10 cellular contexts compared by ENCODE assay signal in the genomic region with DNA sequence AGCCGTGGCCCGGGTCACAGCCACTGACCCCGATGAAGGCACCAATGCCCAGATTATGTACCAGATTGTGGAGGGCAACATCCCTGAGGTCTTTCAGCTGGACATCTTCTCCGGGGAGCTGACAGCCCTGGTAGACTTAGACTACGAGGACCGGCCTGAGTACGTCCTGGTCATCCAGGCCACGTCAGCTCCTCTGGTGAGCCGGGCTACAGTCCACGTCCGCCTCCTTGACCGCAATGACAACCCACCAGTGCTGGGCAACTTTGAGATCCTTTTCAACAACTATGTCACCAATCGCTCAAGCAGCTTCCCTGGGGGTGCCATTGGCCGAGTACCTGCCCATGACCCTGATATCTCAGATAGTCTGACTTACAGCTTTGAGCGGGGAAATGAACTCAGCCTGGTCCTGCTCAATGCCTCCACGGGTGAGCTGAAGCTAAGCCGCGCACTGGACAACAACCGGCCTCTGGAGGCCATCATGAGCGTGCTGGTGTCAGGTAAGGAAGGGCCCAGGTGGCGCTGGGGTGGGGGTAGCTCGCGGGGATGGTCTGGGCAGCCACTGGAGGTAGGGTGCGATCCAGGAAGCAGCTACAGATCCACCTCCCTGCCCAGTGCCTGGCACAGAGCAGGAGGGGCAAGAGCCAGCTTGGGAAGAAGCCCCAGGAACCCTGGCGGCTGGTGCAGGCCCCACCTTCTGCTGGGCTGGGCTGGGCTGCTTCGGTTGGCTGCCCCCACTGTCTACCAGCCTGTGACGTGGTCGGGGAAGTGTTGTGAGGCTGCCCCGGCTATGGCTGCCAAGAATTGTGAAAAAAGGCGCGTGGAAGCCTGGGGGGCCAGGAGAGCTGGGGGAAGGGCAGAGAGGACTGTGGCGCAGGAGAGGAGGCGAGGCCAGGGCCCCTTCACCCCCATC. TPM values are rescaled to one million over a fixed set of nuclear protein-coding genes. Genes with fewer than 3 reads are reported as not detected.
DNase-seq lines count a peak whose midpoint lies in the region; FAIRE-seq and TF ChIP-seq lines count a peak whose summit lies in the region.
"Had no signal": no experiment of that assay in that cellular context is flagged by ENCODE, and none has a peak within 500 bp of the region (broad histone marks: within the 10 kb centered on the region; RNA-seq: fewer than 3 reads in every experiment).

No MANE protein-coding gene starts in this region.

- H3K9me1 ChIP-seq in keratinocyte (ENCODE audit: control insufficient read depth, extremely low read depth, insufficient read depth, low read length), result peaks cover 6% of the 10 kb centered on the region

- H3K79me2 ChIP-seq in astrocyte (ENCODE audit: insufficient read depth, low read length) (peaks cover 4% of the 10 kb centered on the region), keratinocyte (ENCODE audit: control insufficient read depth, insufficient read depth, low read length) (peaks cover 39% of the 10 kb centered on the region)

- intact Hi-C loops in spleen (cut with DNase I; ENCODE audit: low total_unique reads), result no loop called here

- H3K27ac Mint-ChIP-seq in astrocyte (ENCODE audit: unreplicated experiment), result peak overlapping the region; percentile 41

- H3K4me3 ChIP-seq in HEK293 (ENCODE audit: low read depth, low read length) (no peak overlapping the region), astrocyte (ENCODE audit: insufficient read depth, low read depth, low read length) (no peak overlapping the region), keratinocyte (ENCODE audit: control insufficient read depth in 2 of 3, extremely low read depth in 1 of 3, insufficient read depth in 2 of 3, low read depth in 1 of 3, low read length in 3 of 3) (peak overlapping the region; percentile 32 to 53 (median 51)), spleen (no peak overlapping the region)

- peak overlapping the region; percentile 28 for H3K9ac ChIP-seq in astrocyte (ENCODE audit: low read length)
- peak overlapping the region; percentile 76 for H3K9ac ChIP-seq in keratinocyte (ENCODE audit: control insufficient read depth, extremely low read depth, insufficient read depth, low read length)

- H3K9me3 ChIP-seq in HEK293 (ENCODE audit: control insufficient read depth, insufficient read depth, low read depth, low read length) (no peaks in the 10 kb centered on the region), astrocyte (ENCODE audit: insufficient read depth, low read depth, low read length) (no peaks in the 10 kb centered on the region), keratinocyte (ENCODE audit: control insufficient read depth, low read depth, low read length) (no peaks in the 10 kb centered on the region), spleen (no peaks in the 10 kb centered on the region)

- CTCF ChIA-PET in HEK293 (lab: Yijun Ruan, JAX), result interaction anchor here (0.6 to 2.6 kb wide), 9 partner anchors 10 to 280 kb away, joined by 3 to 16 read pairs (median 4); partner anchors contain the start of gene SORT1

- no peak overlapping the region for H3K4me3 Mint-ChIP-seq in astrocyte (ENCODE audit: unreplicated experiment)

- H3K36me3 ChIP-seq in HEK293 (ENCODE audit: control insufficient read depth in 2 of 2, insufficient read depth in 1 of 2, low read length in 2 of 2) (peaks cover 0 to 38% of the 10 kb centered on the region in 2 experiments; a peak in 1 of 3 replicates), astrocyte (ENCODE audit: insufficient read depth, low read length) (no peaks in the 10 kb centered on the region), keratinocyte (ENCODE audit: control insufficient read depth in 2 of 2, extremely low read depth in 1 of 2, insufficient read depth in 2 of 2, low read length in 2 of 2) (peaks cover 4 to 12% of the 10 kb centered on the region in 2 experiments), spleen (no peaks in the 10 kb centered on the region)

- peaks cover 16% of the 10 kb centered on the region for H3K4me1 Mint-ChIP-seq in astrocyte (ENCODE audit: low read depth, unreplicated experiment)

- peaks cover 9% of the 10 kb centered on the region for H3K36me3 Mint-ChIP-seq in astrocyte (ENCODE audit: low read depth, unreplicated experiment)

- peak overlapping the region; percentile 54 for H2AFZ ChIP-seq in astrocyte (ENCODE audit: low read depth, low read length)
- H2AFZ ChIP-seq in keratinocyte (ENCODE audit: control insufficient read depth, low read length), result peak overlapping the region; percentile 68

- dilution Hi-C loops in keratinocyte (cut with MboI; ENCODE audit: extremely low pct_ligation_motif_present, low sequenced_read_pairs), result no loop called here

- H3K27me3 Mint-ChIP-seq in astrocyte (ENCODE audit: low read depth, unreplicated experiment), result peaks cover 2% of the 10 kb centered on the region

- H4K20me1 ChIP-seq in astrocyte (ENCODE audit: insufficient read depth, low read length), result no peaks in the 10 kb centered on the region
- H4K20me1 ChIP-seq in keratinocyte (ENCODE audit: control insufficient read depth, extremely low read depth, insufficient read depth, low read length), result no peaks in the 10 kb centered on the region

- H3K27me3 ChIP-seq in astrocyte (ENCODE audit: insufficient read depth, low read length) (no peaks in the 10 kb centered on the region), keratinocyte (ENCODE audit: control insufficient read depth, extremely low read depth, insufficient read depth, low read length) (no peaks in the 10 kb centered on the region), spleen (replicated peaks in 1 of 7) (peaks cover 0 to 40% (median 7%) of the 10 kb centered on the region in 7 donors)

- H3K4me2 ChIP-seq in astrocyte (ENCODE audit: low read length), result peak overlapping the region; percentile 54
- peak overlapping the region; percentile 86 for H3K4me2 ChIP-seq in keratinocyte (ENCODE audit: control insufficient read depth, extremely low read depth, insufficient read depth, low read depth, low read length)

- DNase-seq in astrocyte (ENCODE audit: low read depth), result no peak
- DNase-seq in keratinocyte (ENCODE audit: low read depth, low spot score), result no peak
- DNase-seq in spleen, result peak; percentile 73
- no peak for DNase-seq in SKM-1 (lab: John Stamatoyannopoulos, UW; ENCODE audit: unreplicated experiment)
- no peak for DNase-seq in GM19238 (ENCODE audit: insufficient read length, low spot score)
- DNase-seq in SHP77 treated with DMSO at 0.1 percent for 48 hours (lab: John Stamatoyannopoulos, UW), result no peak
- DNase-seq in DMS79 treated with DMSO at 0.1 percent for 48 hours (lab: John Stamatoyannopoulos, UW), result no peak
- DNase-seq: activated CD4-positive, CD25-positive, alpha-beta regulatory T cell treated with anti-CD3 and anti-CD28 coated beads, Interleukin-2, amount 50 U/mL, for 72 hours had no signal

- no peak for FAIRE-seq in astrocyte (lab: Jason Lieb, UNC)
- no peak for FAIRE-seq in keratinocyte (lab: Jason Lieb, UNC)

- peak overlapping the region; percentile 18; the same call in 1 of the 2 replicates for H3K27ac ChIP-seq in HEK293 (ENCODE audit: extremely low read depth, low read depth, low read length)
- peak overlapping the region; percentile 26 for H3K27ac ChIP-seq in astrocyte (ENCODE audit: low read depth, low read length)
- peak overlapping the region; percentile 76 for H3K27ac ChIP-seq in keratinocyte (ENCODE audit: control insufficient read depth, insufficient read depth, low read length)
- peak overlapping the region in 2 of 8 donors; percentile 55 to 65 for H3K27ac ChIP-seq in spleen

- H3K4me1 ChIP-seq in HEK293 (ENCODE audit: control insufficient read depth, insufficient read depth, low read length), result peaks cover 5% of the 10 kb centered on the region; the same call in 1 of the 2 replicates
- H3K4me1 ChIP-seq in astrocyte (ENCODE audit: insufficient read depth, low read length), result peaks cover 30% of the 10 kb centered on the region
- H3K4me1 ChIP-seq in keratinocyte (ENCODE audit: control insufficient read depth, extremely low read depth, insufficient read depth, low read length), result peaks cover 57% of the 10 kb centered on the region
- H3K4me1 ChIP-seq in spleen, result peaks cover 0 to 41% (median 26%) of the 10 kb centered on the region in 6 donors

- H3K9me3 Mint-ChIP-seq in astrocyte (ENCODE audit: unreplicated experiment), result no peaks in the 10 kb centered on the region

- no peak for TF ChIP-seq POLR2A in spleen (IDR thresholded peaks at IDR 0.05)

- 80 to 91% (median 85%) methylated on average over 21 to 33 of the region's 33 CpGs for WGBS in spleen, 5 donors

- POLR2A ChIA-PET in HEK293 (lab: Yijun Ruan, JAX), result interaction anchor here (0.7 to 1.9 kb wide), 7 partner anchors 9 to 153 kb away, joined by 3 to 10 read pairs (median 4); partner anchors contain the start of genes PSRC1 and SORT1

- TF ChIP-seq CTCF in HEK293 (tag by site-specific recombination; IDR thresholded peaks at IDR 0.05) (no peak), astrocyte (IDR thresholded peaks at IDR 0.05; ENCODE audit: insufficient read depth, low read depth, low read length) (no peak), keratinocyte (optimal IDR thresholded peaks at IDR 0.05 in 1 of 3, IDR thresholded peaks at IDR 0.05 in 1 of 3, conservative IDR thresholded peaks at IDR 0.05 in 1 of 3; ENCODE audit: extremely low read depth in 1 of 3, insufficient read depth in 2 of 3, low read length in 3 of 3) (no peak), spleen (IDR thresholded peaks at IDR 0.05 in 8 of 11, conservative IDR thresholded peaks at IDR 0.05 in 3 of 11) (no peak)

RNA-seq across cellular contexts. Expression of gene CELSR2, which starts 3.8 kb away (rescaled TPM):
- total RNA-seq in astrocyte (8.5 and 10.0 TPM in 2 replicates), spleen (1 to 10 TPM in 5 of 7 donors, under 1 TPM in 2; 0.79 to 2.9 (median 1.4) TPM)
- polyA plus RNA-seq in keratinocyte (7.3 to 13.7 TPM (median 12.6 TPM) in 3 replicates), spleen (under 1 TPM; 0.20 to 0.54 (median 0.46) TPM)
- polyA plus RNA-seq in keratinocyte (2011; ENCODE audit: low read depth), result 7.8 TPM
- 3.3 and 4.0 TPM in 2 replicates for polyA plus RNA-seq in keratinocyte (2011; cell fraction: cytosol; rRNA removed)
- polyA plus RNA-seq in keratinocyte (2011; cell fraction: nucleus; rRNA removed), result 55.9 and 57.6 TPM in 2 replicates
- polyA plus RNA-seq in keratinocyte (2012; ENCODE audit: low replicate concordance), result 17.8 and 35.2 TPM in 2 replicates
- 36.2 to 84.0 TPM (median 51.3 TPM) in 3 replicates for polyA minus RNA-seq in keratinocyte
- 15.9 TPM for polyA minus RNA-seq in keratinocyte (2011; cell fraction: cytosol; rRNA and poly(A)+ RNA removed)
- 108 and 110 TPM in 2 replicates for polyA minus RNA-seq in keratinocyte (2011; cell fraction: nucleus; rRNA and poly(A)+ RNA removed)

RNA-seq across cellular contexts. Expression of gene PSRC1, which starts 29.8 kb away (rescaled TPM):
- 4.5 and 7.7 TPM in 2 replicates for total RNA-seq in astrocyte
- 2.9 to 10.2 TPM (median 9.4 TPM) in 3 replicates for polyA plus RNA-seq in keratinocyte
- 2.2 TPM for polyA plus RNA-seq in keratinocyte (2011; ENCODE audit: low read depth)
- 2.7 TPM in 2 replicates for polyA plus RNA-seq in keratinocyte (2011; cell fraction: cytosol; rRNA removed)
- 8.6 and 9.9 TPM in 2 replicates for polyA plus RNA-seq in keratinocyte (2011; cell fraction: nucleus; rRNA removed)
- polyA plus RNA-seq in keratinocyte (2012; ENCODE audit: low replicate concordance), result 1.1 and 9.0 TPM in 2 replicates
- 0.66 to 5.9 TPM (median 2.6 TPM) in 3 replicates for polyA minus RNA-seq in keratinocyte
- polyA minus RNA-seq in keratinocyte (2011; cell fraction: cytosol; rRNA and poly(A)+ RNA removed), result not detected
- 0.53 and 1.2 TPM in 2 replicates for polyA minus RNA-seq in keratinocyte (2011; cell fraction: nucleus; rRNA and poly(A)+ RNA removed)
- 1 to 10 TPM; 2.0 to 9.3 (median 3.1) TPM for total RNA-seq in spleen
- polyA plus RNA-seq in spleen, result 1 to 10 TPM; 3.5 to 3.9 (median 3.5) TPM

RNA-seq across cellular contexts. Expression of gene SARS1, which starts 39.4 kb away (rescaled TPM):
- total RNA-seq in astrocyte, result 350 and 355 TPM in 2 replicates
- polyA plus RNA-seq in keratinocyte, result 198 to 233 TPM (median 203 TPM) in 3 replicates
- polyA plus RNA-seq in keratinocyte (2011; ENCODE audit: low read depth), result 559 TPM
- polyA plus RNA-seq in keratinocyte (2011; cell fraction: cytosol; rRNA removed), result 196 and 203 TPM in 2 replicates
- polyA plus RNA-seq in keratinocyte (2011; cell fraction: nucleus; rRNA removed), result 259 and 264 TPM in 2 replicates
- polyA plus RNA-seq in keratinocyte (2012; ENCODE audit: low replicate concordance), result 217 and 364 TPM in 2 replicates
- 128 to 153 TPM (median 149 TPM) in 3 replicates for polyA minus RNA-seq in keratinocyte
- 81.1 TPM for polyA minus RNA-seq in keratinocyte (2011; cell fraction: cytosol; rRNA and poly(A)+ RNA removed)
- polyA minus RNA-seq in keratinocyte (2011; cell fraction: nucleus; rRNA and poly(A)+ RNA removed), result 63.2 and 101 TPM in 2 replicates
- total RNA-seq in spleen, result 100 to 1,000 TPM in 3 of 7 donors, 10 to 100 TPM in 4; 98.5 to 138 (median 99.4) TPM
- polyA plus RNA-seq in spleen, result 10 to 100 TPM; 47.2 to 63.2 (median 50.1) TPM

RNA-seq across cellular contexts. Expression of gene MYBPHL, which starts 53.7 kb away (rescaled TPM):
- not detected in 2 replicates for total RNA-seq in astrocyte
- 0.68 to 1.1 TPM (median 0.85 TPM) in 3 replicates for polyA plus RNA-seq in keratinocyte
- 0.37 TPM for polyA plus RNA-seq in keratinocyte (2011; ENCODE audit: low read depth)
- polyA plus RNA-seq in keratinocyte (2011; cell fraction: cytosol; rRNA removed), result 0.51 and 1.1 TPM in 2 replicates
- 0.34 and 0.41 TPM in 2 replicates for polyA plus RNA-seq in keratinocyte (2011; cell fraction: nucleus; rRNA removed)
- polyA plus RNA-seq in keratinocyte (2012; ENCODE audit: low replicate concordance), result 0.32 and 0.85 TPM in 2 replicates
- polyA minus RNA-seq in keratinocyte, result 0.99 to 1.5 TPM in 2 of 3 replicates, not detected in the other
- not detected for polyA minus RNA-seq in keratinocyte (2011; cell fraction: cytosol; rRNA and poly(A)+ RNA removed)
- polyA minus RNA-seq in keratinocyte (2011; cell fraction: nucleus; rRNA and poly(A)+ RNA removed), result not detected in 2 replicates
- total RNA-seq in spleen, result not detected
- not detected for polyA plus RNA-seq in spleen
- total RNA-seq: HT1080 had no signal

Comparison
In these comparisons a context has a peak if more than half of its experiments do, and no peak if none do; other contexts are left out.
1. H3K4me3 ChIP-seq: peak in keratinocyte (3 of 3); none in HEK293 (single experiment), astrocyte (single experiment) and spleen (0 of 8).